1 cellular context compared by ENCODE assay signal in genomic region chr19:19269952-19270694, GRCh38.
TF ChIP-seq lines count a peak whose summit lies in the region.

No MANE protein-coding gene starts in this region.

TF ChIP-seq in GM23338, 12 proteins besides CTCF, POLR2A, EP300 and RAD21 (continued from another document):
- TF ChIP-seq REST (IDR thresholded peaks at IDR 0.05; ENCODE audit: unreplicated experiment) (no peak), ETS1 (IDR thresholded peaks at IDR 0.05) (no peak), ZNF114 (CRISPR knock-in tag; IDR thresholded peaks at IDR 0.05) (no peak), EZH2 (IDR thresholded peaks at IDR 0.05; ENCODE audit: low read depth, unreplicated experiment) (no peak)
TF ChIP-seq in GM23338: peak in this region for 0.
